Comparison of ENCODE assay signal across 22 cellular contexts in the genomic region with DNA sequence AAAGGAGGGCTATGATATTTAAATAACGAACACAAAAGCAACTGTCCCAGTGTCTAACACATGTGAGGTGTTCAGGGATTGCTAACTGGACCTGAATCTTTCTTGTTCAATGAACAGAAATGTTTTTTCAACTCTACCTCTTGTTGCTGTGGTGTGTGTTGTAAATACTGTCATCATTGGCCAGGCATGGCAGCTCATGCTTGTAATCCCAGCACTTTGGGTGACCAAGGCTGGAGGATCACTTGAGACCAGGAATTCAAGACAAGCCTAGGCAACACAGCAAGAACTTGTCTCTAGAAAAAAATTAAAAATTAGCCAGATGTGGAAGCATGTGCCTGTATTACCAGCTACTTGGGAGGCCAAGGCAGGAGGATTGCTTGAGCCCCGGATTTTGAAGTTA.
"Had no signal": no experiment of that assay in that cellular context is flagged by ENCODE, and none has a peak within 500 bp of the region (broad histone marks: within the 10 kb centered on the region; RNA-seq: fewer than 3 reads in every experiment).

No MANE protein-coding gene starts in this region.

- DNase-seq: cortex of kidney; dorsolateral prefrontal cortex; effector CD8-positive, alpha-beta T cell; glutamatergic neuron; kidney; mammary epithelial cell; natural killer cell; nucleus accumbens; ovary; right cardiac atrium; small intestine; stimulated activated CD4-positive, alpha-beta T cell treated with anti-CD3 and anti-CD28 coated beads, Interleukin-4, amount 100 ng/mL, for 1 hour; stimulated activated CD8-positive, alpha-beta memory T cell treated with anti-CD3 and anti-CD28 coated beads, Interleukin-4, amount 100 ng/mL, for 48 hours; stimulated activated naive CD8-positive, alpha-beta T cell treated with anti-CD3 and anti-CD28 coated beads, Interleukin-15, Interleukin-2, amounts not matched to agents 100 U/mL and 50 U/mL, for 24 hours had no signal

- H3K36me3 ChIP-seq: esophagus muscularis mucosa, gastroesophageal sphincter, neural progenitor cell, ovary, tibial nerve had no signal

- H3K9me3 ChIP-seq: esophagus muscularis mucosa, gastroesophageal sphincter, ovary had no signal

- H3K36me3 Mint-ChIP-seq: mesothelial cell of epicardium; natural killer cell; neural progenitor cell; stimulated activated effector memory CD8-positive, alpha-beta T cell treated with anti-CD3 and anti-CD28 coated beads, Interleukin-12 subunit alpha, Interleukin-12 subunit beta, amount 100 ng/mL, for 72 hours had no signal

- H3K4me3 ChIP-seq: dorsolateral prefrontal cortex, esophagus muscularis mucosa, gastroesophageal sphincter, neural progenitor cell, ovary, tibial nerve had no signal

- H3K9ac ChIP-seq: neural progenitor cell had no signal

- ATAC-seq: gastroesophageal sphincter; left lobe of liver; natural killer cell; right cardiac atrium; stimulated activated effector memory CD8-positive, alpha-beta T cell treated with anti-CD3 and anti-CD28 coated beads, Interleukin-12 subunit alpha, Interleukin-12 subunit beta, amount 100 ng/mL, for 72 hours; stimulated activated naive CD8-positive, alpha-beta T cell treated with anti-CD3 and anti-CD28 coated beads, Interleukin-15, Interleukin-2, amounts not matched to agents 100 U/mL and 50 U/mL, for 24 hours had no signal

- H3K4me1 Mint-ChIP-seq: central memory CD8-positive, alpha-beta T cell; natural killer cell; stimulated activated effector memory CD8-positive, alpha-beta T cell treated with anti-CD3 and anti-CD28 coated beads, Interleukin-12 subunit alpha, Interleukin-12 subunit beta, amount 100 ng/mL, for 72 hours had no signal

- H3K27me3 Mint-ChIP-seq: central memory CD8-positive, alpha-beta T cell had no signal

- H3K4me1 ChIP-seq: gastroesophageal sphincter, neural progenitor cell, tibial nerve had no signal

- H3K27me3 ChIP-seq: esophagus muscularis mucosa, gastroesophageal sphincter, ovary, tibial nerve had no signal

- H3K27ac Mint-ChIP-seq: mesothelial cell of epicardium; natural killer cell; neural progenitor cell; stimulated activated effector memory CD8-positive, alpha-beta T cell treated with anti-CD3 and anti-CD28 coated beads, Interleukin-12 subunit alpha, Interleukin-12 subunit beta, amount 100 ng/mL, for 72 hours had no signal

- H3K4me2 ChIP-seq: neural progenitor cell had no signal

- H3K27ac ChIP-seq: esophagus muscularis mucosa, gastroesophageal sphincter, neural progenitor cell, ovary, tibial nerve had no signal

- H3K4me3 Mint-ChIP-seq: central memory CD8-positive, alpha-beta T cell; mesothelial cell of epicardium; natural killer cell; neural progenitor cell; stimulated activated effector memory CD8-positive, alpha-beta T cell treated with anti-CD3 and anti-CD28 coated beads, Interleukin-12 subunit alpha, Interleukin-12 subunit beta, amount 100 ng/mL, for 72 hours had no signal
